Comparison of ENCODE assay signal across 8 cellular contexts in the genomic region with DNA sequence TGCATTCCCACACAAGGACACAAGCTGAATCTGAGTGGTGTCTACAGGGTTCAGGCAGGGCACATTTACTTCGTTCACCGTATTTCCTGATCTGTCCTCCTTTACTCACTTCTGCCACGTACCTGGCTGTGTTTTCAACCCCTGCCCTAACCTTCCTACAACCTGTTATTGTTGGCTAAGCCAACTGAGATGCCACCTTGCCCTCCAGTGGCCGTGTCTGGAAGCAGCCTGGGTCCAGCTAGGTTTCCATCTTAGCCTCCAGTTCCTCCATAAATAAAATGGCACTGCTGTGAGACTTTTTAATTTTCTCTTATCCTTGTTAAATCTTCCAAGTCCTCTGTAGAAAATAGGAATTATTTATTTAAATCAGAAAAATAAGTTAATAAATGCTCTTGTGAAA.
A peak's percentile ranks its signal among the peaks of the same experiment; 100 is the strongest.
DNase-seq lines count a peak whose midpoint lies in the region; ATAC-seq and TF ChIP-seq lines count a peak whose summit lies in the region.

No MANE protein-coding gene starts in this region.

- H3K9me2 ChIP-seq in PC-3 (replicated peaks; ENCODE audit: low read length), result no peaks in the 10 kb centered on the region

- H3F3A ChIP-seq in PC-3 (ENCODE audit: low read length, unreplicated experiment), result no peaks in the 10 kb centered on the region

- no peak overlapping the region for H3K27ac ChIP-seq in PC-3 (ENCODE audit: low read length)

- intact Hi-C loops in PC-3 (cut with micrococcal nuclease), result loop anchor here (5.0 to 10.0 kb wide), 2 partner anchors 280 to 352 kb away; no protein-coding TSS in a partner anchor

- CTCF ChIA-PET in PC-3 (lab: Charles Lee), result no interaction called here

- POLR2A ChIA-PET in PC-3 (lab: Charles Lee; ENCODE audit: unreplicated experiment), result no interaction called here

- no TSS peak for BruUV-seq in PC-3 (replicated peaks; lab: Mats Ljungman, UMichigan)

- no peak overlapping the region for H3K4me3 ChIP-seq in PC-3 (ENCODE audit: low read length)
- H3K4me3 ChIP-seq in kidney epithelial cell (ENCODE audit: low read depth, low read length), result no peak overlapping the region

- no peaks in the 10 kb centered on the region for H3K9me3 ChIP-seq in PC-3 (ENCODE audit: low read length)

- no peaks in the 10 kb centered on the region for H3K4me1 ChIP-seq in PC-3 (ENCODE audit: insufficient read depth, low read length)

- DNase-seq in ELF-1 (ENCODE audit: low read depth, low spot score) (peak; percentile 63), PC-3 (peak; percentile 20), kidney epithelial cell (ENCODE audit: low read depth) (no peak), dermis blood vessel endothelial cell (no peak), cerebellum (ENCODE audit: low spot score) (no peak)

- H3K36me3 ChIP-seq in PC-3 (ENCODE audit: low read depth, low read length) (no peaks in the 10 kb centered on the region), kidney epithelial cell (ENCODE audit: control insufficient read depth, insufficient read depth, low read length) (no peaks in the 10 kb centered on the region)

- no peak overlapping the region for H3K9ac ChIP-seq in PC-3 (ENCODE audit: low read length)

- no peaks in the 10 kb centered on the region for H4K20me1 ChIP-seq in PC-3 (ENCODE audit: low read length)

- peak; percentile 56 for ATAC-seq in GM21515 (IDR thresholded peaks at IDR 0.05; ENCODE audit: unreplicated experiment)
- ATAC-seq in PC-3, result no peak
- no peak for ATAC-seq in GM19455 (IDR thresholded peaks at IDR 0.05; ENCODE audit: unreplicated experiment)
- ATAC-seq in GM21723 (IDR thresholded peaks at IDR 0.05; ENCODE audit: unreplicated experiment), result no peak

- H3K4me2 ChIP-seq in PC-3 (ENCODE audit: low read length), result no peak overlapping the region

- H3K79me2 ChIP-seq in PC-3 (ENCODE audit: low read length), result no peaks in the 10 kb centered on the region

- no peaks in the 10 kb centered on the region for H3K27me3 ChIP-seq in PC-3 (ENCODE audit: low read length)
- H3K27me3 ChIP-seq in kidney epithelial cell (ENCODE audit: control insufficient read depth, insufficient read depth, low read length), result no peaks in the 10 kb centered on the region

- no peak overlapping the region for H2AFZ ChIP-seq in PC-3 (ENCODE audit: low read length)

- TF ChIP-seq CTCF in PC-3 (conservative IDR thresholded peaks at IDR 0.05; ENCODE audit: low read depth, low read length) (peak; percentile 48), kidney epithelial cell (IDR thresholded peaks at IDR 0.05; ENCODE audit: insufficient read depth, low read length, poor library complexity, severe bottlenecking) (peak; percentile 72)

Comparison
In these comparisons a context has a peak if more than half of its experiments do, and no peak if none do; other contexts are left out.
1. DNase-seq: peak in ELF-1 (single experiment) and PC-3 (single experiment); none in kidney epithelial cell (single experiment), dermis blood vessel endothelial cell (single experiment) and cerebellum (single experiment).